ENCODE assay signal across 1 cellular context in the genomic region with DNA sequence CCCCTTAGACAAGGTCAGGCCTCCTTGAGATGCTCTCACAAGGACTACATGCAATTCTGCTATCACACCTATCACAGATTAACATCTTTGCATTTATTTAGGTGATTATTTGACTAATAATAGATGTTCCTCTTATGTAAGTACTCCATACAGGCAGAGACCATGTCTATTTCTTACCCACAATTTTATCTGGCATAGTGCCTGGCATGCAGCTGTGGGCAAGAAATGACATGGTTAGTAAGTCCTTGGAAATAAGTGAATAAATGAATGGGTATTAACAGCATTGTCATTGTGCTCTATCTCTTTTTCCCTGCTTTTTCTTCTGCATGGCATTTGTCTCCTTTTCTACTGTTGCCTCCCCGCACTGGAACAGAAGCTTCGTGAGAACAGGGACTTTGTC.
TF ChIP-seq lines count a peak whose summit lies in the region.

No MANE protein-coding gene starts in this region.

TF ChIP-seq in HepG2, 621 proteins besides CTCF, POLR2A, EP300 and RAD21 (continued from another document):
- TF ChIP-seq ZNF143 (CRISPR knock-in tag; IDR thresholded peaks at IDR 0.05) = no peak
- no peak for TF ChIP-seq FUBP1 (CRISPR knock-in tag; IDR thresholded peaks at IDR 0.05; ENCODE audit: borderline replicate concordance)
- no peak for TF ChIP-seq PAWR (CRISPR knock-in tag; IDR thresholded peaks at IDR 0.05; ENCODE audit: borderline replicate concordance)
- no peak for TF ChIP-seq ZFY (CRISPR knock-in tag; IDR thresholded peaks at IDR 0.05)
